In the genomic region with DNA sequence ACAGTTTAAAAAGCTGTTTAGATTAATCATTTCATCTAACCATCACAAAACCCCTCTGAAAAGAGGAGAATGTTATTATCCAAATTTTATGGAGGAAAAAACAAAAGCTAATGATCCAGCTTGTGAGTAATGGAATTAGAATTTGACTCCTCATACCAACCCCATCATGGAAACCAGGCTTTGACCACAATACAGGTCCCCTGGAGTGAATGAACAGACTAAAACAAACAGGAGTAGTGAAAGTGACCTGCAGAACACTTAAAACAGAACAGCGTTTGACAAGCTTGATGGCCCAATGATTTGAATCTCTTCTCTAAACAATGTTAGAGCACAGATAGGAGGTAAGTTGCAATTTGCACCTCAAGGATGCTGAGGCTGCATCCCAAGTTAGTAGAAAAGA, we compare ENCODE assay signal across 1 cellular context.
TF ChIP-seq lines count a peak whose summit lies in the region.

No MANE protein-coding gene starts in this region.

TF ChIP-seq in WTC11, 78 proteins besides CTCF, POLR2A, EP300 and RAD21 (continued from another document):
- TF ChIP-seq, protein P1, sequence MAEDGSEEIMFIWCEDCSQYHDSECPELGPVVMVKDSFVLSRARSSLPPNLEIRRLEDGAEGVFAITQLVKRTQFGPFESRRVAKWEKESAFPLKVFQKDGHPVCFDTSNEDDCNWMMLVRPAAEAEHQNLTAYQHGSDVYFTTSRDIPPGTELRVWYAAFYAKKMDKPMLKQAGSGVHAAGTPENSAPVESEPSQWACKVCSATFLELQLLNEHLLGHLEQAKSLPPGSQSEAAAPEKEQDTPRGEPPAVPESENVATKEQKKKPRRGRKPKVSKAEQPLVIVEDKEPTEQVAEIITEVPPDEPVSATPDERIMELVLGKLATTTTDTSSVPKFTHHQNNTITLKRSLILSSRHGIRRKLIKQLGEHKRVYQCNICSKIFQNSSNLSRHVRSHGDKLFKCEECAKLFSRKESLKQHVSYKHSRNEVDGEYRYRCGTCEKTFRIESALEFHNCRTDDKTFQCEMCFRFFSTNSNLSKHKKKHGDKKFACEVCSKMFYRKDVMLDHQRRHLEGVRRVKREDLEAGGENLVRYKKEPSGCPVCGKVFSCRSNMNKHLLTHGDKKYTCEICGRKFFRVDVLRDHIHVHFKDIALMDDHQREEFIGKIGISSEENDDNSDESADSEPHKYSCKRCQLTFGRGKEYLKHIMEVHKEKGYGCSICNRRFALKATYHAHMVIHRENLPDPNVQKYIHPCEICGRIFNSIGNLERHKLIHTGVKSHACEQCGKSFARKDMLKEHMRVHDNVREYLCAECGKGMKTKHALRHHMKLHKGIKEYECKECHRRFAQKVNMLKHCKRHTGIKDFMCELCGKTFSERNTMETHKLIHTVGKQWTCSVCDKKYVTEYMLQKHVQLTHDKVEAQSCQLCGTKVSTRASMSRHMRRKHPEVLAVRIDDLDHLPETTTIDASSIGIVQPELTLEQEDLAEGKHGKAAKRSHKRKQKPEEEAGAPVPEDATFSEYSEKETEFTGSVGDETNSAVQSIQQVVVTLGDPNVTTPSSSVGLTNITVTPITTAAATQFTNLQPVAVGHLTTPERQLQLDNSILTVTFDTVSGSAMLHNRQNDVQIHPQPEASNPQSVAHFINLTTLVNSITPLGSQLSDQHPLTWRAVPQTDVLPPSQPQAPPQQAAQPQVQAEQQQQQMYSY (CRISPR knock-in tag; IDR thresholded peaks at IDR 0.05): no peak
- TF ChIP-seq, protein P2, sequence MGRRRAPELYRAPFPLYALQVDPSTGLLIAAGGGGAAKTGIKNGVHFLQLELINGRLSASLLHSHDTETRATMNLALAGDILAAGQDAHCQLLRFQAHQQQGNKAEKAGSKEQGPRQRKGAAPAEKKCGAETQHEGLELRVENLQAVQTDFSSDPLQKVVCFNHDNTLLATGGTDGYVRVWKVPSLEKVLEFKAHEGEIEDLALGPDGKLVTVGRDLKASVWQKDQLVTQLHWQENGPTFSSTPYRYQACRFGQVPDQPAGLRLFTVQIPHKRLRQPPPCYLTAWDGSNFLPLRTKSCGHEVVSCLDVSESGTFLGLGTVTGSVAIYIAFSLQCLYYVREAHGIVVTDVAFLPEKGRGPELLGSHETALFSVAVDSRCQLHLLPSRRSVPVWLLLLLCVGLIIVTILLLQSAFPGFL (CRISPR knock-in tag; IDR thresholded peaks at IDR 0.05; ENCODE audit: borderline replicate concordance): no peak
- TF ChIP-seq, protein P3, sequence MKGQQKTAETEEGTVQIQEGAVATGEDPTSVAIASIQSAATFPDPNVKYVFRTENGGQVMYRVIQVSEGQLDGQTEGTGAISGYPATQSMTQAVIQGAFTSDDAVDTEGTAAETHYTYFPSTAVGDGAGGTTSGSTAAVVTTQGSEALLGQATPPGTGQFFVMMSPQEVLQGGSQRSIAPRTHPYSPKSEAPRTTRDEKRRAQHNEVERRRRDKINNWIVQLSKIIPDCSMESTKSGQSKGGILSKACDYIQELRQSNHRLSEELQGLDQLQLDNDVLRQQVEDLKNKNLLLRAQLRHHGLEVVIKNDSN (CRISPR knock-in tag; IDR thresholded peaks at IDR 0.05): no peak
- TF ChIP-seq ZNF423 (CRISPR knock-in tag; IDR thresholded peaks at IDR 0.05): no peak
- no peak for TF ChIP-seq ZNF121 (CRISPR knock-in tag; IDR thresholded peaks at IDR 0.05)
- TF ChIP-seq, protein P4, sequence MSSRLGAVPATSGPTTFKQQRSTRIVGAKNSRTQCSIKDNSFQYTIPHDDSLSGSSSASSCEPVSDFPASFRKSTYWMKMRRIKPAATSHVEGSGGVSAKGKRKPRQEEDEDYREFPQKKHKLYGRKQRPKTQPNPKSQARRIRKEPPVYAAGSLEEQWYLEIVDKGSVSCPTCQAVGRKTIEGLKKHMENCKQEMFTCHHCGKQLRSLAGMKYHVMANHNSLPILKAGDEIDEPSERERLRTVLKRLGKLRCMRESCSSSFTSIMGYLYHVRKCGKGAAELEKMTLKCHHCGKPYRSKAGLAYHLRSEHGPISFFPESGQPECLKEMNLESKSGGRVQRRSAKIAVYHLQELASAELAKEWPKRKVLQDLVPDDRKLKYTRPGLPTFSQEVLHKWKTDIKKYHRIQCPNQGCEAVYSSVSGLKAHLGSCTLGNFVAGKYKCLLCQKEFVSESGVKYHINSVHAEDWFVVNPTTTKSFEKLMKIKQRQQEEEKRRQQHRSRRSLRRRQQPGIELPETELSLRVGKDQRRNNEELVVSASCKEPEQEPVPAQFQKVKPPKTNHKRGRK (CRISPR knock-in tag; IDR thresholded peaks at IDR 0.05; ENCODE audit: borderline replicate concordance): no peak
